ENCODE assay signal across 8 cellular contexts in the genomic region with DNA sequence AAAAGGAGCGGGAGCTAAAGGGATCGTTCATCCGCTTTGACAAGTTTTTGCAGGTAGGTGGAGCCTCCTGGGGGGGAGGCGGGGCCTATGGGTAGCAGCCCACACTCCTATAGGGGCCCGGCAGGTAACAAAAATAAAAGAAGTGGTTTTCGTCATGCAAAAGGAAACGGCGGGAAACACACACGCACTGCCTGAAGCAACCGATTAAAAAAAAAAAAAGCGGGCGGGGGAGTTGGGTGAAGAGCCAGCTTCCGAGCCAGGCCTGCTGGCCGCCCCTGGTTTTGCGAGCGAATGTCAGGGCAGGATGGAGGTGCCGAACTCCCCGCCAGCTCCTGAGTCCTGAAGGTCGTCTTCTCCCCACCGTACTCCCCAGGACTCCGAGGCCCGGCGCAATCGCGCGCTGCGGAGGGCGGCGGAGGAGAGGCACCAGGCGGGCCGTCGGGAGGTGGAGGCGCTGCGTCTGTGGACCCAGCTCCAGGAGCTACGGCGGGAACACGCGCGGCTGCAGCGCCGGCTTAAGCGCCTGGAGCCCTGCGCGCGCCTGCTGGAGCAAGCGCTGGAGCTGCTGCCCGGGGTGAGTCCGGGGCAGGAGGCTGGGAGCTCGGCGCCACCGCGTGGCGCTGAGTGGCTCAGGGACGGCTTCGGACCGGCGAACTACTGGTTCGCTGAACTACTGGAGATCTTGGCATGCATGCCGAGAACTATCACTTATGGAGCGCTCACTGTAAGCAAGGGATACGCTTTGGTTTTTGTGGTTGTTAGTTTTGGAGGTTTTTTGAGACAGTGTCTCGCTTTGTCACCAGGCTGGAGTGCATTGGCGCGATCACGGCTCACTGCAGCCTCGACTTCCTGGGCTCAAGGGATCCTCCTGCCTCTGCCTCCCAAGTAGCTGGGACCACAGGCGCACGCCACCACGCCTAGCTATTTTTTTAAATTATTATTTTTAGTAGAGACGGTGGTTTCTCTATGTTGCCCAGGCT.
DNase-seq lines count a peak whose midpoint lies in the region; ATAC-seq lines count a peak whose summit lies in the region.

No MANE protein-coding gene starts in this region.

- ATAC-seq in HG02642 (IDR thresholded peaks at IDR 0.05; ENCODE audit: poor library complexity, unreplicated experiment) (peak; percentile 51), HG02623 (IDR thresholded peaks at IDR 0.05; ENCODE audit: unreplicated experiment) (no peak)

- DNase-seq in EH (ENCODE audit: low read depth): peak; percentile 72
- peak; percentile 86 for DNase-seq in NCI-H2196 (lab: John Stamatoyannopoulos, UW; ENCODE audit: unreplicated experiment)
- peak; percentile 13 for DNase-seq in activated CD4-positive, CD25-positive, alpha-beta regulatory T cell treated with anti-CD3 and anti-CD28 coated beads, Interleukin-2, amount 50 U/mL, for 16 hours (ENCODE audit: low read depth, low spot score)
- DNase-seq in cerebellar cortex (ENCODE audit: low spot score): peak; percentile 74
- peak; percentile 32 for DNase-seq in kidney glomerular epithelial cell (lab: John Stamatoyannopoulos, UW)
- DNase-seq in stimulated activated CD4-positive, alpha-beta T cell treated with anti-CD3 and anti-CD28 coated beads, Interleukin-12 subunit alpha, Interleukin-12 subunit beta, amount 100 ng/mL, for 4 hours: peak; percentile 50

Comparison
In these comparisons a context has a peak if more than half of its experiments do, and no peak if none do; other contexts are left out.
1. DNase-seq: peak in every context shown above with its lines; median percentile 86 in NCI-H2196; 74 in cerebellar cortex; 72 in EH; 50 in stimulated activated CD4-positive, alpha-beta T cell treated with anti-CD3 and anti-CD28 coated beads, Interleukin-12 subunit alpha, Interleukin-12 subunit beta, amount 100 ng/mL, for 4 hours; 32 in kidney glomerular epithelial cell; 13 in activated CD4-positive, CD25-positive, alpha-beta regulatory T cell treated with anti-CD3 and anti-CD28 coated beads, Interleukin-2, amount 50 U/mL, for 16 hours.